26 cellular contexts compared by ENCODE assay signal in genomic region chr10:132152896-132153580, GRCh38.
"Had no signal": no experiment of that assay in that cellular context is flagged by ENCODE, and none has a peak within 500 bp of the region (broad histone marks: within the 10 kb centered on the region; RNA-seq: fewer than 3 reads in every experiment).

No MANE protein-coding gene starts in this region.

- H3K27me3 Mint-ChIP-seq: activated CD8-positive, alpha-beta T cell treated with anti-CD3 and anti-CD28 coated beads for 36 hours; activated naive CD4-positive, alpha-beta T cell treated with anti-CD3 and anti-CD28 coated beads, Interleukin-2, amount 50 U/mL, for 24 hours; activated naive CD8-positive, alpha-beta T cell treated with anti-CD3 and anti-CD28 coated beads, Interleukin-2, amount 50 U/mL, for 24 hours; activated T-helper 17 cell treated with anti-CD3 and anti-CD28 coated beads, Interleukin-2, amount 50 U/mL, for 72 hours; central memory CD8-positive, alpha-beta T cell; naive thymus-derived CD8-positive, alpha-beta T cell had no signal

- H3K9me3 Mint-ChIP-seq: activated CD8-positive, alpha-beta T cell treated with anti-CD3 and anti-CD28 coated beads for 36 hours; activated naive CD4-positive, alpha-beta T cell treated with anti-CD3 and anti-CD28 coated beads, Interleukin-2, amount 50 U/mL, for 24 hours; activated naive CD8-positive, alpha-beta T cell treated with anti-CD3 and anti-CD28 coated beads, Interleukin-2, amount 50 U/mL, for 24 hours; activated T-cell treated with anti-CD3 and anti-CD28 coated beads, Interleukin-2, amount 50 U/mL, for 4 hours; activated T-helper 17 cell treated with anti-CD3 and anti-CD28 coated beads, Interleukin-2, amount 50 U/mL, for 72 hours; central memory CD8-positive, alpha-beta T cell; stimulated activated effector memory CD8-positive, alpha-beta T cell treated with anti-CD3 and anti-CD28 coated beads, Interleukin-12 subunit alpha, Interleukin-12 subunit beta, amount 100 ng/mL, for 72 hours had no signal

- H3K27ac ChIP-seq: breast epithelium, colonic mucosa, epithelial cell of prostate, esophagus squamous epithelium, hepatocyte, skin epidermis, stomach, thyroid gland, upper lobe of left lung had no signal

- DNase-seq: activated CD4-positive, alpha-beta T cell treated with anti-CD3 and anti-CD28 coated beads, Interleukin-2, amount 50 U/mL, for 1 hour; activated CD4-positive, CD25-positive, alpha-beta regulatory T cell treated with anti-CD3 and anti-CD28 coated beads, Interleukin-2, amount 50 U/mL, for 72 hours; activated CD8-positive, alpha-beta T cell treated with anti-CD3 and anti-CD28 coated beads for 36 hours; activated naive CD8-positive, alpha-beta T cell treated with anti-CD3 and anti-CD28 coated beads, Interleukin-2, amount 50 U/mL, for 24 hours; activated T-cell treated with anti-CD3 and anti-CD28 coated beads, Interleukin-2, amount 50 U/mL, for 4 hours; amygdala; colonic mucosa; effector CD8-positive, alpha-beta T cell; esophagus squamous epithelium; foreskin melanocyte; mesenchymal stem cell; stimulated activated CD4-positive, alpha-beta T cell treated with anti-CD3 and anti-CD28 coated beads, Interleukin-4, amount 100 ng/mL, for 24 hours; stomach; T-helper 2 cell; thyroid gland had no signal

- H3K27ac Mint-ChIP-seq: activated CD8-positive, alpha-beta T cell treated with anti-CD3 and anti-CD28 coated beads for 36 hours; activated naive CD4-positive, alpha-beta T cell treated with anti-CD3 and anti-CD28 coated beads, Interleukin-2, amount 50 U/mL, for 24 hours; activated naive CD8-positive, alpha-beta T cell treated with anti-CD3 and anti-CD28 coated beads, Interleukin-2, amount 50 U/mL, for 24 hours; activated T-helper 17 cell treated with anti-CD3 and anti-CD28 coated beads, Interleukin-2, amount 50 U/mL, for 72 hours; stimulated activated effector memory CD8-positive, alpha-beta T cell treated with anti-CD3 and anti-CD28 coated beads, Interleukin-12 subunit alpha, Interleukin-12 subunit beta, amount 100 ng/mL, for 72 hours had no signal

- H3K4me1 Mint-ChIP-seq: activated T-helper 17 cell treated with anti-CD3 and anti-CD28 coated beads, Interleukin-2, amount 50 U/mL, for 72 hours; central memory CD8-positive, alpha-beta T cell had no signal

- H3K4me3 Mint-ChIP-seq: activated CD8-positive, alpha-beta T cell treated with anti-CD3 and anti-CD28 coated beads for 36 hours; activated naive CD4-positive, alpha-beta T cell treated with anti-CD3 and anti-CD28 coated beads, Interleukin-2, amount 50 U/mL, for 24 hours; activated naive CD8-positive, alpha-beta T cell treated with anti-CD3 and anti-CD28 coated beads, Interleukin-2, amount 50 U/mL, for 24 hours; activated T-cell treated with anti-CD3 and anti-CD28 coated beads, Interleukin-2, amount 50 U/mL, for 4 hours; activated T-helper 17 cell treated with anti-CD3 and anti-CD28 coated beads, Interleukin-2, amount 50 U/mL, for 72 hours; central memory CD8-positive, alpha-beta T cell; naive thymus-derived CD8-positive, alpha-beta T cell; stimulated activated effector memory CD8-positive, alpha-beta T cell treated with anti-CD3 and anti-CD28 coated beads, Interleukin-12 subunit alpha, Interleukin-12 subunit beta, amount 100 ng/mL, for 72 hours had no signal

- ATAC-seq: activated CD8-positive, alpha-beta T cell treated with anti-CD3 and anti-CD28 coated beads for 36 hours; activated naive CD8-positive, alpha-beta T cell treated with anti-CD3 and anti-CD28 coated beads, Interleukin-2, amount 50 U/mL, for 24 hours; activated T-cell treated with anti-CD3 and anti-CD28 coated beads, Interleukin-2, amount 50 U/mL, for 4 hours; activated T-helper 17 cell treated with anti-CD3 and anti-CD28 coated beads, Interleukin-2, amount 50 U/mL, for 72 hours; naive thymus-derived CD8-positive, alpha-beta T cell; sciatic nerve; stimulated activated effector memory CD8-positive, alpha-beta T cell treated with anti-CD3 and anti-CD28 coated beads, Interleukin-12 subunit alpha, Interleukin-12 subunit beta, amount 100 ng/mL, for 72 hours had no signal
